22 cellular contexts compared by ENCODE assay signal in the genomic region with DNA sequence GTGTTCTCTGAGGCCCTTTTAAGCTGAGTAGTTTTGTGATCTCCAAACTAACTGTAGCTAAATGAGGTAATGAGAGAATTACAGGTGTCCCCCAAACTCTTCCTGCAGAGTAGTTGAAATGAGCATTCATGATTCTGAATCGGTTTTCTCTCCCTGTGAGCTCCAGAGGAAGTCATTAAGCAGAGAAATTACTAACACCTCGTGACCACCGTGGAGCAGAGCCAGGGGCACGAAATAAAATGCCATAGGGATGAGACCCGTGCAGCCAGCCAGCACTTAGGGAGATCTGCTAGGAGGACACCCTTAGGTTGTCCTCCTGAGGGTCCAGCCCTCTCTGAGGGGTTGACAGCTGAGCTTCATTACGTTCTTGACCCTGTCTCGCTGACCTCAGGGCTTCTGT. TPM values are rescaled to one million over a fixed set of nuclear protein-coding genes. Genes with fewer than 3 reads are reported as not detected.
A peak's percentile ranks its signal among the peaks of the same experiment; 100 is the strongest.
DNase-seq lines count a peak whose midpoint lies in the region; ATAC-seq and TF ChIP-seq lines count a peak whose summit lies in the region.
"Had no signal": no experiment of that assay in that cellular context is flagged by ENCODE, and none has a peak within 500 bp of the region (broad histone marks: within the 10 kb centered on the region; RNA-seq: fewer than 3 reads in every experiment).

No MANE protein-coding gene starts in this region.

- H3K27me3 Mint-ChIP-seq in brain (no peaks in the 10 kb centered on the region), nephron progenitor cell (ENCODE audit: low read depth, poor library complexity) (no peaks in the 10 kb centered on the region)
- H3K27me3 Mint-ChIP-seq: IgD-negative memory B cell; stimulated activated naive B cell treated with anti-CD40 and anti-IgM and Interleukin-4, amounts not matched to agents 10 μg/mL and 1 μg/mL and 100 μg/mL, for 72 hours had no signal

- peaks cover 90% of the 10 kb centered on the region for H3K4me1 Mint-ChIP-seq in brain
- peaks cover 68% of the 10 kb centered on the region for H3K4me1 Mint-ChIP-seq in nephron progenitor cell

- TF ChIP-seq CTCF in brain (conservative IDR thresholded peaks at IDR 0.05) (no peak), nephron progenitor cell (IDR thresholded peaks at IDR 0.05) (no peak)

- peak overlapping the region in 4 of 5 experiments; percentile 29 to 88 (median 76) for H3K27ac Mint-ChIP-seq in brain
- peak overlapping the region; percentile 12 for H3K27ac Mint-ChIP-seq in nephron progenitor cell
- H3K27ac Mint-ChIP-seq: IgD-negative memory B cell; stimulated activated naive B cell treated with anti-CD40 and anti-IgM and Interleukin-4, amounts not matched to agents 10 μg/mL and 1 μg/mL and 100 μg/mL, for 72 hours; T-helper 1 cell treated with Interleukin-12 subunit alpha and Interleukin-12 subunit beta and Interleukin-4 antibody, amounts not matched to agents 30 μg/mL and 1 μg/mL, for 36 hours had no signal

- ATAC-seq in GM18511 (IDR thresholded peaks at IDR 0.05; ENCODE audit: unreplicated experiment), result no peak
- ATAC-seq: right lobe of liver; stimulated activated naive B cell treated with anti-CD40 and anti-IgM and Interleukin-4, amounts not matched to agents 10 μg/mL and 1 μg/mL and 100 μg/mL, for 72 hours had no signal

- H3K4me3 Mint-ChIP-seq in brain (peak overlapping the region in 1 of 5 experiments; percentile 39), nephron progenitor cell (no peak overlapping the region)
- H3K4me3 Mint-ChIP-seq: IgD-negative memory B cell; stimulated activated naive B cell treated with anti-CD40 and anti-IgM and Interleukin-4, amounts not matched to agents 10 μg/mL and 1 μg/mL and 100 μg/mL, for 72 hours; T-helper 1 cell treated with Interleukin-12 subunit alpha and Interleukin-12 subunit beta and Interleukin-4 antibody, amounts not matched to agents 30 μg/mL and 1 μg/mL, for 36 hours had no signal

- DNase-seq in Daoy (ENCODE audit: low read depth), result peak; percentile 78
- peak; percentile 41 for DNase-seq in NCI-H1092 (lab: John Stamatoyannopoulos, UW)
- DNase-seq in nephron progenitor cell, result no peak
- DNase-seq in GM19238 (ENCODE audit: insufficient read length, low spot score), result no peak
- DNase-seq in dedifferentiated amniotic fluid mesenchymal stem cell (ENCODE audit: extremely low spot score), result no peak
- DNase-seq: activated CD4-positive, alpha-beta T cell treated with anti-CD3 and anti-CD28 coated beads, Interleukin-2, amount 50 U/mL, for 48 hours; activated naive CD4-positive, alpha-beta T cell; AML-193; amniotic stem cell; Caco-2; effector CD4-positive, alpha-beta T cell; esophagus squamous epithelium; head of caudate nucleus; NCI-H2107; NCI-H774; right lobe of liver; SJCRH30; stimulated activated naive B cell treated with anti-CD40 and anti-IgM and Interleukin-4, amounts not matched to agents 10 μg/mL and 1 μg/mL and 100 μg/mL, for 72 hours had no signal

- H3K36me3 Mint-ChIP-seq in brain (no peaks in the 10 kb centered on the region), nephron progenitor cell (ENCODE audit: low read depth) (no peaks in the 10 kb centered on the region)

- H3K9me3 Mint-ChIP-seq in brain, result no peaks in the 10 kb centered on the region
- no peaks in the 10 kb centered on the region for H3K9me3 Mint-ChIP-seq in nephron progenitor cell
- H3K9me3 Mint-ChIP-seq: IgD-negative memory B cell; stimulated activated naive B cell treated with anti-CD40 and anti-IgM and Interleukin-4, amounts not matched to agents 10 μg/mL and 1 μg/mL and 100 μg/mL, for 72 hours; T-helper 1 cell treated with Interleukin-12 subunit alpha and Interleukin-12 subunit beta and Interleukin-4 antibody, amounts not matched to agents 30 μg/mL and 1 μg/mL, for 36 hours had no signal

RNA-seq across cellular contexts. Expression of a gene that starts 26.3 kb away (rescaled TPM):
- total RNA-seq in Daoy (2014; rRNA removed; shearing (Covaris generic)), result 30.2 and 32.1 TPM in 2 replicates
- polyA plus RNA-seq in brain (ENCODE audit: insufficient read depth, low read depth, low replicate concordance), result 22.8 TPM

Comparison
In these comparisons a context has a peak if more than half of its experiments do, and no peak if none do; other contexts are left out.
1. DNase-seq: peak in Daoy (single experiment) and NCI-H1092 (single experiment); none in nephron progenitor cell (single experiment), GM19238 (single experiment) and dedifferentiated amniotic fluid mesenchymal stem cell (single experiment).